ENCODE assay signal across 15 cellular contexts in the genomic region with DNA sequence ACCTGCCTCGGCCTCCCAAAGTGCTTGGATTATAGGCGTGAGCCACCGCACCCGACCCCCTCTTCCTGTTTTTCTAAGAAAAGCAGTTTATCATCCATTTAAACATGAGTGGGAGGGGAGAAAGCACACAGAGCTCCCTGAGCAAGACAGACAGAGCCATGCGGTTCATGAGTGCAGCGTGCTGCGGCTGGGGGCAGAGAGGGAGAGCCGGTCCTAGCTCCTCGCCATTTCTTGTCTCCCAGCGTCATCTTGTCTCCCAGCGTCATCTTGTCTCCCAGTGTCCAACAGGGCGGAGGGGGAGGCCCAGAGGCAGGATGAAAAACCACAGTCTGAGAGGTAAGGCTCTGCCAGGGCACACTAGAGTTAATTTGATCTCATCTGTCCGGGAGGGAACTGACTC. TPM values are rescaled to one million over a fixed set of nuclear protein-coding genes. Genes with fewer than 3 reads are reported as not detected.
"Had no signal": no experiment of that assay in that cellular context is flagged by ENCODE, and none has a peak within 500 bp of the region (broad histone marks: within the 10 kb centered on the region; RNA-seq: fewer than 3 reads in every experiment).

No MANE protein-coding gene starts in this region.

RNA-seq across cellular contexts. Expression of a gene that starts 1.3 kb away (rescaled TPM):
- total RNA-seq: stomach, subcutaneous adipose tissue, suprapubic skin, temporal lobe, thoracic aorta, thyroid gland, tibial nerve, transverse colon, upper lobe of left lung, upper lobe of right lung, ureter, vagina had no signal
- polyA plus RNA-seq: stomach, thymus, urinary bladder had no signal

RNA-seq across cellular contexts. Expression of a gene that starts 36.3 kb away (rescaled TPM):
- total RNA-seq: stomach, subcutaneous adipose tissue, suprapubic skin, temporal lobe, thoracic aorta, tibial nerve, transverse colon, upper lobe of left lung, upper lobe of right lung, ureter, urinary bladder, uterus, vagina had no signal
- polyA plus RNA-seq: stomach had no signal
